Comparison of ENCODE assay signal across 8 cellular contexts in genomic region chr7:137992042-137992737, GRCh38. TPM values are rescaled to one million over a fixed set of nuclear protein-coding genes. Genes with fewer than 3 reads are reported as not detected.
DNase-seq lines count a peak whose midpoint lies in the region; ATAC-seq and TF ChIP-seq lines count a peak whose summit lies in the region.

No MANE protein-coding gene starts in this region.

- in situ Hi-C loops in transverse colon (cut with MboI; ENCODE audit: low pct_ligation_motif_present in 1 of 4, low pct_unique_long_range_greater_than_20kb in 1 of 4, low sequenced_read_pairs in 3 of 4), result loop anchor here in 1 of 4 donors (10.0 kb wide), 1 partner anchor 57 kb away; no protein-coding TSS in a partner anchor

- ATAC-seq in lower lobe of right lung (no peak), GM18517 (IDR thresholded peaks at IDR 0.05; ENCODE audit: unreplicated experiment) (no peak)

- H3K4me3 ChIP-seq in breast epithelium (peak overlapping the region in 1 of 3 donors; percentile 9), lower lobe of right lung (no peak overlapping the region), transverse colon (no peak overlapping the region)

- WGBS in transverse colon (ENCODE audit: low coverage in 1 of 2), 2 donors, result 70 to 71% methylated on average over 7 of the region's 7 CpGs

- H3K27ac ChIP-seq in breast epithelium (peak overlapping the region; percentile 83 to 86), lower lobe of right lung (peak overlapping the region; percentile 48), transverse colon (peak overlapping the region; percentile 80 to 99 (median 94))

- no peak for TF ChIP-seq POLR2A in breast epithelium (IDR thresholded peaks at IDR 0.05)
- TF ChIP-seq POLR2A in transverse colon (IDR thresholded peaks at IDR 0.05), result no peak

- DNase-seq in NCI-H2171 treated with DMSO at 0.1 percent for 48 hours (lab: John Stamatoyannopoulos, UW) (peak; percentile 41), NCI-H2171 (lab: John Stamatoyannopoulos, UW) (no peak), breast epithelium (ENCODE audit: low spot score in 2 of 2) (no peak), lower lobe of right lung (no peak), transverse colon (no peak), NCI-H82 (lab: John Stamatoyannopoulos, UW) (no peak), NAMALWA (ENCODE audit: low spot score) (no peak)

- peaks cover under 1 to 35% of the 10 kb centered on the region in 2 donors for H3K4me1 ChIP-seq in breast epithelium
- peaks cover 79% of the 10 kb centered on the region for H3K4me1 ChIP-seq in lower lobe of right lung
- peaks cover 34 to 88% (median 59%) of the 10 kb centered on the region in 4 donors for H3K4me1 ChIP-seq in transverse colon

- H3K9me3 ChIP-seq in breast epithelium (no peaks in the 10 kb centered on the region), lower lobe of right lung (no peaks in the 10 kb centered on the region), transverse colon (no peaks in the 10 kb centered on the region)

- H3K27me3 ChIP-seq in breast epithelium (no peaks in the 10 kb centered on the region), lower lobe of right lung (ENCODE audit: low read depth) (no peaks in the 10 kb centered on the region), transverse colon (no peaks in the 10 kb centered on the region)

- TF ChIP-seq CTCF in breast epithelium (IDR thresholded peaks at IDR 0.05) (no peak), lower lobe of right lung (IDR thresholded peaks at IDR 0.05) (no peak), transverse colon (IDR thresholded peaks at IDR 0.05) (no peak)

- no peak for TF ChIP-seq EP300 in transverse colon (IDR thresholded peaks at IDR 0.05; ENCODE audit: low read depth)

- no peaks in the 10 kb centered on the region for H3K36me3 ChIP-seq in breast epithelium
- H3K36me3 ChIP-seq in lower lobe of right lung, result no peaks in the 10 kb centered on the region
- no peaks in the 10 kb centered on the region for H3K36me3 ChIP-seq in transverse colon

- intact Hi-C loops in breast epithelium (cut with DNase I; ENCODE audit: low total_unique reads), result no loop called here
- intact Hi-C loops in lower lobe of right lung (cut with DNase I), result no loop called here
- intact Hi-C loops in transverse colon (cut with DNase I; ENCODE audit: low total_unique reads), result loop anchor here (5.0 kb wide), 1 partner anchor 35 kb away; no protein-coding TSS in a partner anchor

RNA-seq across cellular contexts. Expression of gene CREB3L2, which starts 9.7 kb away (rescaled TPM):
- total RNA-seq in breast epithelium (10 to 100 TPM; 23.0 to 46.5 (median 40.5) TPM), lower lobe of right lung (48.9 TPM), transverse colon (10 to 100 TPM; 16.4 to 37.0 (median 19.9) TPM)
